In the genomic region with DNA sequence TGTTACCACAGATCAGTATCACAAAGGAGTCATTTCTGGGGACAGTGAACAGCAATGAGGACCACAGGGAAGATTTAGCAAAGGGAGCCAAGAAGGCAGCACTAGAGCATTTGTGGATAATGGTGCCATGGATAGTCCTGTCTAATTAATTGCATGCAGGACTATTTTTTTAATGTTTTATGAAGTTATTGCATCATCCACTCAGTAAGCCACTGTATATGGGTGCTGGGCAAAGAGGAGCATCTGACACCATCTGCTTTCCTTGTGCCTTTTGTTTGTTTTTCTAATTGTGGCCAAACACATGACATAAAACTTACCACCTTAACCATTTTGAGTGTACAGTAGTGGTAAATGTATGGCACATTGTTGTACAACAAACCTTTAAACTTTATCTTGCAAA, we compare ENCODE assay signal across 2 cellular contexts.
TF ChIP-seq lines count a peak whose summit lies in the region.

No MANE protein-coding gene starts in this region.

TF ChIP-seq in HepG2, 621 proteins besides CTCF, POLR2A, EP300 and RAD21:
- TF ChIP-seq ATF7 (IDR thresholded peaks at IDR 0.05), result peak; percentile 46; the same call in 1 of the 2 replicates
- TF ChIP-seq ATF7 (CRISPR knock-in tag; IDR thresholded peaks at IDR 0.05), result no peak
- TF ChIP-seq ERF (CRISPR knock-in tag; IDR thresholded peaks at IDR 0.05), result no peak
- TF ChIP-seq ZNF720 (CRISPR knock-in tag; IDR thresholded peaks at IDR 0.05), result no peak
- TF ChIP-seq DMAP1 (CRISPR knock-in tag; IDR thresholded peaks at IDR 0.05), result no peak
- 0 out of 2 replicates have a peak, but pooled peaks have one; percentile 29 for TF ChIP-seq CEBPB (IDR thresholded peaks at IDR 0.05; ENCODE audit: borderline replicate concordance, low read depth, low read length)
- TF ChIP-seq ZNF790 (CRISPR knock-in tag; IDR thresholded peaks at IDR 0.05; ENCODE audit: borderline replicate concordance), result no peak

TF ChIP-seq in K562, 482 proteins besides CTCF, POLR2A, EP300 and RAD21:
- TF ChIP-seq ATF4 (CRISPR knock-in tag; IDR thresholded peaks at IDR 0.05) (peak; percentile 88), CEBPG (CRISPR knock-in tag; IDR thresholded peaks at IDR 0.05) (peak; percentile 65), CEBPG (tag; conservative IDR thresholded peaks at IDR 0.05 in 1 of 2, IDR thresholded peaks at IDR 0.05 in 1 of 2) (peak; percentile 90 to 95), GABPA (tag; conservative IDR thresholded peaks at IDR 0.05; ENCODE audit: low read depth) (no peak), ZSCAN32 (CRISPR knock-in tag; IDR thresholded peaks at IDR 0.05) (peak; percentile 91), CEBPB (tag; IDR thresholded peaks at IDR 0.05) (peak; percentile 86)
- TF ChIP-seq, protein P1, sequence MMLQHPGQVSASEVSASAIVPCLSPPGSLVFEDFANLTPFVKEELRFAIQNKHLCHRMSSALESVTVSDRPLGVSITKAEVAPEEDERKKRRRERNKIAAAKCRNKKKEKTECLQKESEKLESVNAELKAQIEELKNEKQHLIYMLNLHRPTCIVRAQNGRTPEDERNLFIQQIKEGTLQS (IDR thresholded peaks at IDR 0.05), result peak; percentile 79
- TF ChIP-seq, protein P1 (CRISPR knock-in tag; conservative IDR thresholded peaks at IDR 0.05), result no peak
- TF ChIP-seq, protein P2, sequence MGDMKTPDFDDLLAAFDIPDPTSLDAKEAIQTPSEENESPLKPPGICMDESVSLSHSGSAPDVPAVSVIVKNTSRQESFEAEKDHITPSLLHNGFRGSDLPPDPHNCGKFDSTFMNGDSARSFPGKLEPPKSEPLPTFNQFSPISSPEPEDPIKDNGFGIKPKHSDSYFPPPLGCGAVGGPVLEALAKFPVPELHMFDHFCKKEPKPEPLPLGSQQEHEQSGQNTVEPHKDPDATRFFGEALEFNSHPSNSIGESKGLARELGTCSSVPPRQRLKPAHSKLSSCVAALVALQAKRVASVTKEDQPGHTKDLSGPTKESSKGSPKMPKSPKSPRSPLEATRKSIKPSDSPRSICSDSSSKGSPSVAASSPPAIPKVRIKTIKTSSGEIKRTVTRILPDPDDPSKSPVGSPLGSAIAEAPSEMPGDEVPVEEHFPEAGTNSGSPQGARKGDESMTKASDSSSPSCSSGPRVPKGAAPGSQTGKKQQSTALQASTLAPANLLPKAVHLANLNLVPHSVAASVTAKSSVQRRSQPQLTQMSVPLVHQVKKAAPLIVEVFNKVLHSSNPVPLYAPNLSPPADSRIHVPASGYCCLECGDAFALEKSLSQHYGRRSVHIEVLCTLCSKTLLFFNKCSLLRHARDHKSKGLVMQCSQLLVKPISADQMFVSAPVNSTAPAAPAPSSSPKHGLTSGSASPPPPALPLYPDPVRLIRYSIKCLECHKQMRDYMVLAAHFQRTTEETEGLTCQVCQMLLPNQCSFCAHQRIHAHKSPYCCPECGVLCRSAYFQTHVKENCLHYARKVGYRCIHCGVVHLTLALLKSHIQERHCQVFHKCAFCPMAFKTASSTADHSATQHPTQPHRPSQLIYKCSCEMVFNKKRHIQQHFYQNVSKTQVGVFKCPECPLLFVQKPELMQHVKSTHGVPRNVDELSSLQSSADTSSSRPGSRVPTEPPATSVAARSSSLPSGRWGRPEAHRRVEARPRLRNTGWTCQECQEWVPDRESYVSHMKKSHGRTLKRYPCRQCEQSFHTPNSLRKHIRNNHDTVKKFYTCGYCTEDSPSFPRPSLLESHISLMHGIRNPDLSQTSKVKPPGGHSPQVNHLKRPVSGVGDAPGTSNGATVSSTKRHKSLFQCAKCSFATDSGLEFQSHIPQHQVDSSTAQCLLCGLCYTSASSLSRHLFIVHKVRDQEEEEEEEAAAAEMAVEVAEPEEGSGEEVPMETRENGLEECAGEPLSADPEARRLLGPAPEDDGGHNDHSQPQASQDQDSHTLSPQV (IDR thresholded peaks at IDR 0.05), result no peak
- TF ChIP-seq, protein P3, sequence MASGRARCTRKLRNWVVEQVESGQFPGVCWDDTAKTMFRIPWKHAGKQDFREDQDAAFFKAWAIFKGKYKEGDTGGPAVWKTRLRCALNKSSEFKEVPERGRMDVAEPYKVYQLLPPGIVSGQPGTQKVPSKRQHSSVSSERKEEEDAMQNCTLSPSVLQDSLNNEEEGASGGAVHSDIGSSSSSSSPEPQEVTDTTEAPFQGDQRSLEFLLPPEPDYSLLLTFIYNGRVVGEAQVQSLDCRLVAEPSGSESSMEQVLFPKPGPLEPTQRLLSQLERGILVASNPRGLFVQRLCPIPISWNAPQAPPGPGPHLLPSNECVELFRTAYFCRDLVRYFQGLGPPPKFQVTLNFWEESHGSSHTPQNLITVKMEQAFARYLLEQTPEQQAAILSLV (tag; IDR thresholded peaks at IDR 0.05), result peak; percentile 45; the same call in 1 of the 2 replicates
